8 cellular contexts compared by ENCODE assay signal in the genomic region with DNA sequence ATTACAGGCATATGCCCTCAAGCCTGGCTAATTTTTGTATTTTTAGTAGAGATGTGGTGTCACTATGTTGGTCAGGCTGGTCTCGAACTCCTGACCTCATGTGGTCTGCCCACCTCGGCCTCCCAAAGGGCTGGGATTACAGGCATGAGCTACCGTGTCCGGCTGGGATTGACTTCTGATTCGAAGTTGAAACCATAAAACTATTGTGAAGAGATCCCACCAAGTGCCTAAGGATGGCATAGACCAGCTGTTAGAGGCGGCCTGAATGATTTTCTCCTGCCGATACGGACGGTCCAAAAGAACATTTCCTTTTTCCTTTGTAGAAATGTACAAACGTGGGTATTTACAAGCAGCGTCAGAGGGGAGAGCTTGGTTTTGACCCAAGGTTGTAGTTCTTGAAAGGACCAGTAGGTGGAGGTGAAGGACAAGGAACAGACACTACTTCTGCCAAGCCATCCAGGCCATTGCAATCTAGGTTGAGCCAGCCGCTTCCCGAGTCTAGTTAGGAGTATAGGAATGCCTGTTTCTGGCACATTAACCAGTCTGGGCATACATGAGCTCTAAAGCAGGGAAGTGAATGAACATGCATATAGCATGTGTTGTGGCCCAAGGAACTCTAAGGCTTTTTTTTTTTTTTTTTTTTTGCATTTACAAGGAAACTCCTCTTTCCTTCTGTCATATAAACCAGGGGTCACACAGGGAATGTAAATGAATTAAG. TPM values are rescaled to one million over a fixed set of nuclear protein-coding genes. Genes with fewer than 3 reads are reported as not detected.
DNase-seq lines count a peak whose midpoint lies in the region; ATAC-seq and TF ChIP-seq lines count a peak whose summit lies in the region.

No MANE protein-coding gene starts in this region.

- peak; percentile 92 for TF ChIP-seq CTCF in endothelial cell (IDR thresholded peaks at IDR 0.05; ENCODE audit: unreplicated experiment)

- no peaks in the 10 kb centered on the region for H3K9me3 Mint-ChIP-seq in endothelial cell (ENCODE audit: unreplicated experiment)
- no peaks in the 10 kb centered on the region for H3K9me3 Mint-ChIP-seq in stimulated activated naive CD8-positive, alpha-beta T cell treated with anti-CD3 and anti-CD28 coated beads, Interleukin-15, Interleukin-2, amounts not matched to agents 100 ng/mL and 50 ng/mL, for 24 hours

- H3K36me3 Mint-ChIP-seq in endothelial cell (ENCODE audit: low read depth, unreplicated experiment), result no peaks in the 10 kb centered on the region
- H3K36me3 Mint-ChIP-seq in stimulated activated naive CD8-positive, alpha-beta T cell treated with anti-CD3 and anti-CD28 coated beads, Interleukin-15, Interleukin-2, amounts not matched to agents 100 ng/mL and 50 ng/mL, for 24 hours (ENCODE audit: low read depth), result no peaks in the 10 kb centered on the region

- H3K27ac Mint-ChIP-seq in endothelial cell (ENCODE audit: unreplicated experiment), result no peak overlapping the region
- peak overlapping the region; percentile 26 for H3K27ac Mint-ChIP-seq in stimulated activated naive CD8-positive, alpha-beta T cell treated with anti-CD3 and anti-CD28 coated beads, Interleukin-15, Interleukin-2, amounts not matched to agents 100 ng/mL and 50 ng/mL, for 24 hours

- no peaks in the 10 kb centered on the region for H3K4me1 Mint-ChIP-seq in endothelial cell (ENCODE audit: unreplicated experiment)
- H3K4me1 Mint-ChIP-seq in stimulated activated naive CD8-positive, alpha-beta T cell treated with anti-CD3 and anti-CD28 coated beads, Interleukin-15, Interleukin-2, amounts not matched to agents 100 ng/mL and 50 ng/mL, for 24 hours (ENCODE audit: low read depth), result peaks cover 4% of the 10 kb centered on the region

- in situ Hi-C loops in G401 (cut with HindIII; ENCODE audit: low sequenced_read_pairs), result no loop called here

- peaks cover 3% of the 10 kb centered on the region for H3K27me3 Mint-ChIP-seq in endothelial cell (ENCODE audit: unreplicated experiment)
- peaks cover 31% of the 10 kb centered on the region for H3K27me3 Mint-ChIP-seq in stimulated activated naive CD8-positive, alpha-beta T cell treated with anti-CD3 and anti-CD28 coated beads, Interleukin-15, Interleukin-2, amounts not matched to agents 100 ng/mL and 50 ng/mL, for 24 hours

- H3K4me3 Mint-ChIP-seq in endothelial cell (ENCODE audit: unreplicated experiment), result no peak overlapping the region
- H3K4me3 Mint-ChIP-seq in stimulated activated naive CD8-positive, alpha-beta T cell treated with anti-CD3 and anti-CD28 coated beads, Interleukin-15, Interleukin-2, amounts not matched to agents 100 ng/mL and 50 ng/mL, for 24 hours, result no peak overlapping the region

- ATAC-seq in GM21515 (IDR thresholded peaks at IDR 0.05; ENCODE audit: unreplicated experiment), result no peak

- DNase-seq in G401 (ENCODE audit: low spot score) (peak; percentile 92), HUDEP-2 (lab: John Stamatoyannopoulos, UW; ENCODE audit: unreplicated experiment in 76 of 76) (peak in 55 of 76 experiments; percentile 4 to 78 (median 46)), NOMO-1 treated with dmso at 0.1 percent for 144 hours (lab: John Stamatoyannopoulos, UW; ENCODE audit: unreplicated experiment) (peak; percentile 45), endothelial cell (ENCODE audit: low spot score) (peak; percentile 89), myocyte (ENCODE audit: low read depth) (peak; percentile 88)
- peak; percentile 77 for DNase-seq in activated CD8-positive, alpha-beta memory T cell treated with anti-CD3 and anti-CD28 coated beads for 24 hours

RNA-seq across cellular contexts. Expression of gene MOCS3, which starts 29.0 kb away (rescaled TPM):
- 14.0 and 15.0 TPM in 2 replicates for total RNA-seq in G401 (2014; rRNA removed; shearing (Covaris generic))
- total RNA-seq in endothelial cell (ENCODE audit: unreplicated experiment), result 6.3 TPM
- 7.9 and 8.3 TPM in 2 replicates for total RNA-seq in myocyte
- polyA plus RNA-seq in myocyte (2012), result 3.7 TPM

RNA-seq across cellular contexts. Expression of gene DPM1, which starts 29.3 kb away (rescaled TPM):
- 148 and 156 TPM in 2 replicates for total RNA-seq in G401 (2014; rRNA removed; shearing (Covaris generic))
- 40.0 TPM for total RNA-seq in endothelial cell (ENCODE audit: unreplicated experiment)
- total RNA-seq in myocyte, result 64.1 and 80.0 TPM in 2 replicates
- polyA plus RNA-seq in myocyte (2012), result 40.0 TPM

RNA-seq across cellular contexts. Expression of gene KCNG1, which starts 35.3 kb away (rescaled TPM):
- 0.85 and 1.4 TPM in 2 replicates for total RNA-seq in G401 (2014; rRNA removed; shearing (Covaris generic))
- total RNA-seq in endothelial cell (ENCODE audit: unreplicated experiment), result 4.4 TPM
- total RNA-seq in myocyte, result 0.42 and 0.48 TPM in 2 replicates
- polyA plus RNA-seq in myocyte (2012), result 3.7 TPM

RNA-seq across cellular contexts. Expression of gene ADNP, which starts 56.4 kb away (rescaled TPM):
- total RNA-seq in G401 (2014; rRNA removed; shearing (Covaris generic)), result 11.9 and 16.5 TPM in 2 replicates
- total RNA-seq in endothelial cell (ENCODE audit: unreplicated experiment) (92.7 TPM), myocyte (17.5 and 22.5 TPM in 2 replicates)
- 26.9 TPM for polyA plus RNA-seq in myocyte (2012)
